20 cellular contexts compared by ENCODE assay signal in the genomic region with DNA sequence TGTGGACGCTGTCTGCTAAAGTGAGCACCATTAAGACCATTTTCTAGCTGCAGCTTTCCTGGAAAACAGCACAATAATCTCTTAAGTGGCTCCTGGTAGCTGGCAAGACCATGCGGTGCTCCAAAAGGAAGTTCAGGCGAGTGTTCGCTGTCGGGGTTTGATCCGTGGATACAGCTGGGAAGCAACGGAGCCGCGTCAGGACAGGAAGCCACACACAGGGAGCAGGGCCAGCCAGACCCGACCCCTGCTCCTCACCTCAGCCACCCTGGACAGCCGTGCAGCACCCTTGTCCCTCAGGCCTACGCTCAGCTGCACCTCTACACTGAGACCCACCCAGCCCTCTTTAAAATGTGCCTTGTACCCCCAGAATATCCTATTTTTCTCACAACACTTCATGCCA. TPM values are rescaled to one million over a fixed set of nuclear protein-coding genes. Genes with fewer than 3 reads are reported as not detected.
DNase-seq lines count a peak whose midpoint lies in the region; TF ChIP-seq lines count a peak whose summit lies in the region.
"Had no signal": no experiment of that assay in that cellular context is flagged by ENCODE, and none has a peak within 500 bp of the region (broad histone marks: within the 10 kb centered on the region; RNA-seq: fewer than 3 reads in every experiment).

No MANE protein-coding gene starts in this region.

- peaks cover 19 to 29% of the 10 kb centered on the region in 2 donors for H3K4me1 ChIP-seq in thyroid gland
- no peaks in the 10 kb centered on the region for H3K4me1 ChIP-seq in smooth muscle cell (ENCODE audit: low read depth)

- H3K9ac ChIP-seq in smooth muscle cell (ENCODE audit: low read depth), result no peak overlapping the region
- H3K9ac ChIP-seq: KMS-11 had no signal

- H3K36me3 Mint-ChIP-seq in neural crest cell (ENCODE audit: low read depth) (no peaks in the 10 kb centered on the region), osteocyte (ENCODE audit: unreplicated experiment) (peaks cover 18% of the 10 kb centered on the region)

- DNase-seq in dorsolateral prefrontal cortex, result peak in 3 of 10 donors; percentile 39 to 46 (median 43)
- no peak for DNase-seq in neural crest cell (ENCODE audit: low read depth, low spot score)
- DNase-seq in thyroid gland, result no peak
- DNase-seq in osteocyte (ENCODE audit: extremely low spot score, unreplicated experiment), result no peak
- DNase-seq in smooth muscle cell (lab: John Stamatoyannopoulos, UW; ENCODE audit: unreplicated experiment), result no peak
- no peak for DNase-seq in activated gamma-delta T cell treated with Interleukin-2 at 50 U/mL for 16 hours
- DNase-seq: activated CD4-positive, alpha-beta T cell treated with anti-CD3 and anti-CD28 coated beads, Interleukin-2, amount 10 ng/mL, durations not matched to agents 24 days and 14 days; activated effector memory CD4-positive, alpha-beta T cell treated with Interleukin-2 at 50 U/mL for 16 hours; COR-L47; mammary epithelial cell; NCI-H1092; NCI-H2029 treated with DMSO at 0.1 percent for 48 hours; NCI-H510A; stimulated activated CD4-positive, alpha-beta T cell treated with anti-CD3 and anti-CD28 coated beads, Interleukin-4, amount 100 ng/mL, for 1 hour had no signal

- H3K4me2 ChIP-seq in smooth muscle cell, result no peak overlapping the region
- H3K4me2 ChIP-seq: KMS-11 had no signal

- no peaks in the 10 kb centered on the region for H3F3A ChIP-seq in smooth muscle cell (ENCODE audit: low read depth)

- H3K4me3 Mint-ChIP-seq in neural crest cell (no peak overlapping the region), osteocyte (ENCODE audit: unreplicated experiment) (no peak overlapping the region)
- H3K4me3 Mint-ChIP-seq: activated CD4-positive, alpha-beta T cell treated with anti-CD3 and anti-CD28 coated beads, Interleukin-2, amount 10 ng/mL, durations not matched to agents 24 days and 14 days; central memory CD8-positive, alpha-beta T cell had no signal

- WGBS in thyroid gland, 2 donors, result 73 to 75% methylated on average over 12 of the region's 12 CpGs
- WGBS in smooth muscle cell (ENCODE audit: low lambda C conversion rate), result 93% methylated on average over 12 of the region's 12 CpGs

- H3K4me1 Mint-ChIP-seq in neural crest cell (peaks cover 4% of the 10 kb centered on the region), osteocyte (ENCODE audit: unreplicated experiment) (peaks cover 3% of the 10 kb centered on the region)
- H3K4me1 Mint-ChIP-seq: activated CD4-positive, alpha-beta T cell treated with anti-CD3 and anti-CD28 coated beads, Interleukin-2, amount 10 ng/mL, durations not matched to agents 24 days and 14 days; central memory CD8-positive, alpha-beta T cell had no signal

- peaks cover 20% of the 10 kb centered on the region for H4K20me1 ChIP-seq in smooth muscle cell (ENCODE audit: low read depth)

- H3K27ac Mint-ChIP-seq in neural crest cell (ENCODE audit: unreplicated experiment), result peak overlapping the region; percentile 67
- H3K27ac Mint-ChIP-seq in osteocyte (ENCODE audit: unreplicated experiment), result no peak overlapping the region
- H3K27ac Mint-ChIP-seq: activated CD4-positive, alpha-beta T cell treated with anti-CD3 and anti-CD28 coated beads, Interleukin-2, amount 10 ng/mL, durations not matched to agents 24 days and 14 days had no signal

- H3K27ac ChIP-seq in VCaP (peak overlapping the region; percentile 96), dorsolateral prefrontal cortex (peak overlapping the region in 56 of 59 donors; percentile 6 to 93 (median 72)), thyroid gland (peak overlapping the region in 2 of 3 donors; percentile 86 to 94), smooth muscle cell (ENCODE audit: low read depth) (no peak overlapping the region)
- H3K27ac ChIP-seq: KMS-11, pancreas had no signal

- H3K27me3 Mint-ChIP-seq in neural crest cell (ENCODE audit: low read depth) (no peaks in the 10 kb centered on the region), osteocyte (ENCODE audit: unreplicated experiment) (no peaks in the 10 kb centered on the region)
- H3K27me3 Mint-ChIP-seq: activated CD4-positive, alpha-beta T cell treated with anti-CD3 and anti-CD28 coated beads, Interleukin-2, amount 10 ng/mL, durations not matched to agents 24 days and 14 days; central memory CD8-positive, alpha-beta T cell had no signal

- H2AFZ ChIP-seq in smooth muscle cell (ENCODE audit: low read depth), result no peak overlapping the region

- H3K9me3 ChIP-seq in thyroid gland, result no peaks in the 10 kb centered on the region
- no peaks in the 10 kb centered on the region for H3K9me3 ChIP-seq in smooth muscle cell (replicated peaks; ENCODE audit: low read depth)
- H3K9me3 ChIP-seq: adrenal gland, pancreas had no signal

- intact Hi-C loops in dorsolateral prefrontal cortex (cut with DNase I) (no loop called here), thyroid gland (cut with DNase I) (no loop called here)

- H3K79me2 ChIP-seq in smooth muscle cell (ENCODE audit: low read depth), result peaks cover 4% of the 10 kb centered on the region

- H3K36me3 ChIP-seq in thyroid gland (peaks cover 53 to 59% of the 10 kb centered on the region in 2 donors), smooth muscle cell (ENCODE audit: low read depth) (no peaks in the 10 kb centered on the region)

- TF ChIP-seq POLR2A in thyroid gland (IDR thresholded peaks at IDR 0.05), result no peak

- H3K27me3 ChIP-seq in dorsolateral prefrontal cortex, result no peaks in the 10 kb centered on the region
- no peaks in the 10 kb centered on the region for H3K27me3 ChIP-seq in thyroid gland
- H3K27me3 ChIP-seq in smooth muscle cell (ENCODE audit: low read depth), result no peaks in the 10 kb centered on the region
- H3K27me3 ChIP-seq: adrenal gland, pancreas had no signal

- H3K4me3 ChIP-seq in dorsolateral prefrontal cortex (no peak overlapping the region), thyroid gland (replicated peaks in 1 of 3) (no peak overlapping the region), smooth muscle cell (no peak overlapping the region)
- H3K4me3 ChIP-seq: adrenal gland, pancreas, skin epidermis had no signal

- H3K9me3 Mint-ChIP-seq in neural crest cell (no peaks in the 10 kb centered on the region), osteocyte (ENCODE audit: unreplicated experiment) (no peaks in the 10 kb centered on the region)
- H3K9me3 Mint-ChIP-seq: activated CD4-positive, alpha-beta T cell treated with anti-CD3 and anti-CD28 coated beads, Interleukin-2, amount 10 ng/mL, durations not matched to agents 24 days and 14 days; central memory CD8-positive, alpha-beta T cell had no signal

- TF ChIP-seq CTCF in VCaP (conservative IDR thresholded peaks at IDR 0.05), result no peak
- TF ChIP-seq CTCF in dorsolateral prefrontal cortex (IDR thresholded peaks at IDR 0.05 in 54 of 56, conservative IDR thresholded peaks at IDR 0.05 in 2 of 56; ENCODE audit: low read depth in 1 of 56, partially characterized antibody in 56 of 56), result no peak
- TF ChIP-seq CTCF in neural crest cell (conservative IDR thresholded peaks at IDR 0.05), result no peak
- TF ChIP-seq CTCF in thyroid gland (IDR thresholded peaks at IDR 0.05), result no peak
- TF ChIP-seq CTCF in osteocyte (IDR thresholded peaks at IDR 0.05), result no peak
- no peak for TF ChIP-seq CTCF in smooth muscle cell (IDR thresholded peaks at IDR 0.05; ENCODE audit: borderline replicate concordance, insufficient read depth, poor library complexity, severe bottlenecking)

RNA-seq across cellular contexts. Expression of a gene that starts 19.4 kb away (rescaled TPM):
- 100 to 1,000 TPM in 87 of 120 experiments, 10 to 100 TPM in 33; 71.0 to 188 (median 111) TPM for total RNA-seq in dorsolateral prefrontal cortex
- 42.0 and 44.0 TPM in 2 replicates for total RNA-seq in neural crest cell
- total RNA-seq in thyroid gland, result 100 to 1,000 TPM; 113 to 167 (median 131) TPM
- total RNA-seq in osteocyte, result 48.9 and 52.9 TPM in 2 replicates
- total RNA-seq in smooth muscle cell, result 33.9 and 42.6 TPM in 2 replicates
- 41.5 and 55.9 TPM in 2 replicates for polyA plus RNA-seq in smooth muscle cell

RNA-seq across cellular contexts. Expression of a gene that starts 19.8 kb away (rescaled TPM):
- total RNA-seq in dorsolateral prefrontal cortex (10 to 100 TPM in 58 of 120 experiments, 1 to 10 TPM in 62; 4.7 to 19.1 (median 9.9) TPM), neural crest cell (50.8 and 53.6 TPM in 2 replicates), thyroid gland (10 to 100 TPM in 1 of 4 donors, 1 to 10 TPM in 3; 3.3 to 15.7 (median 7.9) TPM), osteocyte (7.5 and 7.9 TPM in 2 replicates), smooth muscle cell (4.9 and 10.5 TPM in 2 replicates)
- polyA plus RNA-seq in smooth muscle cell, result 8.3 and 10.0 TPM in 2 replicates
